8 cellular contexts compared by ENCODE assay signal in genomic region chr15:32717290-32718081, GRCh38. TPM values are rescaled to one million over a fixed set of nuclear protein-coding genes. Genes with fewer than 3 reads are reported as not detected.
DNase-seq lines count a peak whose midpoint lies in the region; ATAC-seq and TF ChIP-seq lines count a peak whose summit lies in the region.

Gene GREM1 (plus strand): TSS chr15:32718004. CDS start chr15:32730691, 12,687 bp downstream.

- no peaks in the 10 kb centered on the region for H3K36me3 Mint-ChIP-seq in T-cell
- no peaks in the 10 kb centered on the region for H3K36me3 Mint-ChIP-seq in glutamatergic neuron (ENCODE audit: unreplicated experiment)
- no peaks in the 10 kb centered on the region for H3K36me3 Mint-ChIP-seq in activated T-helper 2 cell treated with anti-CD3 and anti-CD28 coated beads, Interferon-gamma antibody, Interleukin-2, Interleukin-4, amounts not matched to agents 10 μg/mL and 5 μg/mL and 100 μg/mL, durations not matched to agents 14 hours and 24 hours and 36 hours (ENCODE audit: low read depth)

- intact Hi-C loops in posterior vena cava (cut with DNase I) = loop anchor here in 1 of 2 donors (5.0 kb wide), 1 partner anchor 45 kb away; no protein-coding TSS in a partner anchor
- intact Hi-C loops in activated T-helper 2 cell treated with anti-CD3 and anti-CD28 coated beads, Interferon-gamma antibody, Interleukin-2, Interleukin-4, amounts not matched to agents 10 μg/mL and 5 μg/mL and 100 μg/mL, durations not matched to agents 14 hours and 24 hours and 36 hours (cut with micrococcal nuclease) = no loop called here

- TF ChIP-seq CTCF in glutamatergic neuron (IDR thresholded peaks at IDR 0.05; ENCODE audit: partially characterized antibody, unreplicated experiment) = no peak

- CTCF ChIA-PET in T-cell (lab: Charles Lee) = no interaction called here

- ATAC-seq in T-cell (replicated peaks in 1 of 4) (no peak), HG02642 (IDR thresholded peaks at IDR 0.05; ENCODE audit: poor library complexity, unreplicated experiment) (no peak)

- DNase-seq in EL (peak; percentile 83), T-cell (no peak), glutamatergic neuron (peak; percentile 42), posterior vena cava (ENCODE audit: low spot score) (no peak), activated gamma-delta T cell (lab: John Stamatoyannopoulos, UW) (no peak), G401 (ENCODE audit: low spot score) (no peak)
- DNase-seq in activated T-helper 2 cell treated with anti-CD3 and anti-CD28 coated beads, Interferon-gamma antibody, Interleukin-2, Interleukin-4, amounts not matched to agents 10 μg/mL and 5 μg/mL and 100 μg/mL, durations not matched to agents 14 hours and 24 hours and 36 hours (ENCODE audit: low spot score) = no peak

- in situ Hi-C loops in G401 (cut with HindIII; ENCODE audit: low sequenced_read_pairs) = no loop called here

- no peak within 1 kb of the TSS for H3K27ac Mint-ChIP-seq in T-cell
- no peak within 1 kb of the TSS for H3K27ac Mint-ChIP-seq in glutamatergic neuron (ENCODE audit: unreplicated experiment)
- H3K27ac Mint-ChIP-seq in activated T-helper 2 cell treated with anti-CD3 and anti-CD28 coated beads, Interferon-gamma antibody, Interleukin-2, Interleukin-4, amounts not matched to agents 10 μg/mL and 5 μg/mL and 100 μg/mL, durations not matched to agents 14 hours and 24 hours and 36 hours = no peak within 1 kb of the TSS

- H3K4me3 Mint-ChIP-seq in T-cell = peak within 1 kb of the TSS in 2 of 3 donors; percentile 43 to 61
- peak within 1 kb of the TSS; percentile 77 for H3K4me3 Mint-ChIP-seq in glutamatergic neuron (ENCODE audit: unreplicated experiment)
- no peak within 1 kb of the TSS for H3K4me3 Mint-ChIP-seq in activated T-helper 2 cell treated with anti-CD3 and anti-CD28 coated beads, Interferon-gamma antibody, Interleukin-2, Interleukin-4, amounts not matched to agents 10 μg/mL and 5 μg/mL and 100 μg/mL, durations not matched to agents 14 hours and 24 hours and 36 hours (ENCODE audit: low read depth)

- H3K4me1 Mint-ChIP-seq in T-cell (peaks cover 23 to 28% (median 24%) of the 10 kb centered on the region in 3 donors), glutamatergic neuron (ENCODE audit: low read depth, unreplicated experiment) (peaks cover 3% of the 10 kb centered on the region)
- peaks cover 8% of the 10 kb centered on the region for H3K4me1 Mint-ChIP-seq in activated T-helper 2 cell treated with anti-CD3 and anti-CD28 coated beads, Interferon-gamma antibody, Interleukin-2, Interleukin-4, amounts not matched to agents 10 μg/mL and 5 μg/mL and 100 μg/mL, durations not matched to agents 14 hours and 24 hours and 36 hours (ENCODE audit: low read depth)

- POLR2A ChIA-PET in T-cell (lab: Charles Lee) = no interaction called here

- H3K9me3 Mint-ChIP-seq in T-cell (no peaks in the 10 kb centered on the region), glutamatergic neuron (ENCODE audit: unreplicated experiment) (peaks cover 4% of the 10 kb centered on the region)
- H3K9me3 Mint-ChIP-seq in activated T-helper 2 cell treated with anti-CD3 and anti-CD28 coated beads, Interferon-gamma antibody, Interleukin-2, Interleukin-4, amounts not matched to agents 10 μg/mL and 5 μg/mL and 100 μg/mL, durations not matched to agents 14 hours and 24 hours and 36 hours = no peaks in the 10 kb centered on the region

- H3K27me3 Mint-ChIP-seq in T-cell (peaks cover 54 to 61% of the 10 kb centered on the region in 2 donors), glutamatergic neuron (ENCODE audit: unreplicated experiment) (peaks cover 23% of the 10 kb centered on the region)
- H3K27me3 Mint-ChIP-seq in activated T-helper 2 cell treated with anti-CD3 and anti-CD28 coated beads, Interferon-gamma antibody, Interleukin-2, Interleukin-4, amounts not matched to agents 10 μg/mL and 5 μg/mL and 100 μg/mL, durations not matched to agents 14 hours and 24 hours and 36 hours (ENCODE audit: low read depth) = peaks cover 77% of the 10 kb centered on the region

RNA-seq across cellular contexts. Expression of gene GREM1, which starts in this region (rescaled TPM):
- total RNA-seq in T-cell (1 to 10 TPM in 1 of 5 donors, under 1 TPM in 2, not detected in 2; 0.60 to 1.0 (median 0.64) TPM), glutamatergic neuron (ENCODE audit: unreplicated experiment) (not detected), posterior vena cava (100 to 1,000 TPM; 283 to 825 TPM)
- 0.23 TPM in 1 of 2 replicates, not detected in the other for total RNA-seq in activated T-helper 2 cell treated with anti-CD3 and anti-CD28 coated beads, Interferon-gamma antibody, Interleukin-2, Interleukin-4, amounts not matched to agents 10 μg/mL and 5 μg/mL and 100 μg/mL, durations not matched to agents 14 hours and 24 hours and 36 hours
- total RNA-seq in G401 (2014; rRNA removed; shearing (Covaris generic)) = 0.75 and 1.0 TPM in 2 replicates

Comparison
In these comparisons a context has a peak if more than half of its experiments do, and no peak if none do; other contexts are left out.
1. RNA of gene GREM1 (total RNA-seq): 283 to 825 TPM in posterior vena cava; 0.75 to 1.0 TPM in G401, 0.60 to 1.0 TPM in T-cell, not detected in glutamatergic neuron (single experiment) and 0.23 TPM in activated T-helper 2 cell treated with anti-CD3 and anti-CD28 coated beads, Interferon-gamma antibody, Interleukin-2, Interleukin-4, amounts not matched to agents 10 μg/mL and 5 μg/mL and 100 μg/mL, durations not matched to agents 14 hours and 24 hours and 36 hours; every median in the first group is over 100 times any median in the second.
2. Peak in DNase-seq in glutamatergic neuron; RNA of the gene not detected or under 1 TPM.